9 cellular contexts compared by ENCODE assay signal in the genomic region with DNA sequence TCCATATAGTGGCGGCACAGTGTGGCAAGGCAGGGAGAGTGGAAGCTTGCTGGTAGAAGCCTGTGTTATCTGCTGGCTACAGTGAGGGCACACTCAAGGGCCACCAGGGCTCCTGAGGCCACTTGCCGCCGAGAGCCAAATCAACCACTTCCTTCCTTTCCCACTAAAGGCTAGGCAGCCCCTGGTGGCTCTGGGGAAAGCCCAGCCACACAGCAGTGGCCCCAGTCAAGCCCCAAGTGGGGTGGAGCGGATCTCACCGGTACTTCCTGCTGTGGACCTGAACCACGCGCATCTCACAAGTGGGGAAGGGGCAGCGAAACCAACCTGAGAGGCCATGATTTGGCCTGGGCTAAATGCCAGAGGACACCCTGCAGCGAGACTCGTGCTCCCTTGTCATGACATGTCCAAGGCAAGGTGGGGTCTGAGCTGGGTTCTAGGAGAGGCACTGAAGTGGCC. TPM values are rescaled to one million over a fixed set of nuclear protein-coding genes. Genes with fewer than 3 reads are reported as not detected.
DNase-seq lines count a peak whose midpoint lies in the region; ATAC-seq, FAIRE-seq and TF ChIP-seq lines count a peak whose summit lies in the region.
"Had no signal": no experiment of that assay in that cellular context is flagged by ENCODE, and none has a peak within 500 bp of the region (broad histone marks: within the 10 kb centered on the region; RNA-seq: fewer than 3 reads in every experiment).

No MANE protein-coding gene starts in this region.

- H3K27ac Mint-ChIP-seq in IgD-negative memory B cell (peak overlapping the region; percentile 90 to 96 (median 94)), type B pancreatic cell (no peak overlapping the region)
- H3K27ac Mint-ChIP-seq in naive thymus-derived CD8-positive, alpha-beta T cell: peak overlapping the region; percentile 53 to 96 (median 93)

- TF ChIP-seq CTCF in type B pancreatic cell (conservative IDR thresholded peaks at IDR 0.05): no peak

- DNase-seq in GM12891 (ENCODE audit: insufficient read length, low spot score): no peak
- DNase-seq in activated CD4-positive, alpha-beta T cell treated with anti-CD3 and anti-CD28 coated beads, Interleukin-2, amount 50 U/mL, for 48 hours: peak; percentile 46 to 58
- DNase-seq in naive thymus-derived CD8-positive, alpha-beta T cell: peak in 6 of 10 donors; percentile 17 to 46 (median 32)
- DNase-seq in type B pancreatic cell (ENCODE audit: extremely low spot score, unreplicated experiment): no peak
- no peak for DNase-seq in amniotic stem cell (lab: John Stamatoyannopoulos, UW)
- no peak for DNase-seq in HK-2 (ENCODE audit: unreplicated experiment)
- DNase-seq: NCI-H446 treated with DMSO at 0.1 percent for 48 hours had no signal

- H3K9me3 Mint-ChIP-seq in IgD-negative memory B cell (no peaks in the 10 kb centered on the region), type B pancreatic cell (no peaks in the 10 kb centered on the region)
- H3K9me3 Mint-ChIP-seq in naive thymus-derived CD8-positive, alpha-beta T cell: no peaks in the 10 kb centered on the region

- no peak for TF ChIP-seq POLR2A in GM12891 (IDR thresholded peaks at IDR 0.05; ENCODE audit: low read depth, low read length)

- POLR2A ChIA-PET in naive thymus-derived CD8-positive, alpha-beta T cell (lab: Charles Lee): interaction anchor here (0.9 to 1.4 kb wide), 2 partner anchors 10 to 20 kb away, joined by 4 to 6 read pairs; no protein-coding TSS in a partner anchor

- peak; percentile 47 to 62 for ATAC-seq in naive thymus-derived CD8-positive, alpha-beta T cell
- no peak for ATAC-seq in GM21526 (IDR thresholded peaks at IDR 0.05; ENCODE audit: low FRiP score, unreplicated experiment)

- no peaks in the 10 kb centered on the region for H3K36me3 Mint-ChIP-seq in IgD-negative memory B cell
- no peaks in the 10 kb centered on the region for H3K36me3 Mint-ChIP-seq in naive thymus-derived CD8-positive, alpha-beta T cell
- no peaks in the 10 kb centered on the region for H3K36me3 Mint-ChIP-seq in type B pancreatic cell

- H3K27me3 Mint-ChIP-seq in IgD-negative memory B cell: no peaks in the 10 kb centered on the region
- H3K27me3 Mint-ChIP-seq in naive thymus-derived CD8-positive, alpha-beta T cell: no peaks in the 10 kb centered on the region
- H3K27me3 Mint-ChIP-seq in type B pancreatic cell: no peaks in the 10 kb centered on the region

- FAIRE-seq in GM12891 (lab: Jason Lieb, UNC): peak; percentile 74

- H3K4me3 Mint-ChIP-seq in IgD-negative memory B cell (peak overlapping the region; percentile 50 to 88 (median 73)), type B pancreatic cell (no peak overlapping the region)
- H3K4me3 Mint-ChIP-seq in naive thymus-derived CD8-positive, alpha-beta T cell: peak overlapping the region; percentile 71 to 86 (median 80)

- H3K4me1 Mint-ChIP-seq in IgD-negative memory B cell (peaks cover 55 to 65% (median 64%) of the 10 kb centered on the region in 3 donors), type B pancreatic cell (ENCODE audit: unreplicated experiment) (peaks cover 24% of the 10 kb centered on the region)
- H3K4me1 Mint-ChIP-seq in naive thymus-derived CD8-positive, alpha-beta T cell: peaks cover 36 to 88% (median 75%) of the 10 kb centered on the region in 4 donors

TF ChIP-seq in GM12891, 5 proteins besides CTCF, POLR2A, EP300 and RAD21:
- no peak for TF ChIP-seq PAX5 (IDR thresholded peaks at IDR 0.05; ENCODE audit: insufficient read depth, low read length, severe bottlenecking)
- peak; percentile 48; the same call in 1 of the 2 replicates for TF ChIP-seq SPI1 (IDR thresholded peaks at IDR 0.05; ENCODE audit: low read depth, low read length)
- TF ChIP-seq TAF1 (IDR thresholded peaks at IDR 0.05; ENCODE audit: low read depth, low read length): no peak

RNA-seq across cellular contexts. Expression of a gene that starts 21.9 kb away (rescaled TPM):
- 17.7 TPM for polyA plus RNA-seq in GM12891 (2012; ENCODE audit: low read depth, missing spikeins)
- polyA plus RNA-seq in IgD-negative memory B cell: 18.9 TPM
- 10 to 100 TPM; 31.5 to 34.2 TPM for total RNA-seq in naive thymus-derived CD8-positive, alpha-beta T cell
- 10 to 100 TPM; 13.6 to 22.3 (median 16.1) TPM for polyA plus RNA-seq in naive thymus-derived CD8-positive, alpha-beta T cell
- 44.5 and 52.7 TPM in 2 replicates for total RNA-seq in type B pancreatic cell (ENCODE audit: low replicate concordance)

RNA-seq across cellular contexts. Expression of a gene that starts 33.8 kb away (rescaled TPM):
- 8.1 TPM for polyA plus RNA-seq in GM12891 (2012; ENCODE audit: low read depth, missing spikeins)
- polyA plus RNA-seq in IgD-negative memory B cell: 5.3 TPM
- total RNA-seq in naive thymus-derived CD8-positive, alpha-beta T cell: 10 to 100 TPM; 16.5 to 18.5 TPM
- polyA plus RNA-seq in naive thymus-derived CD8-positive, alpha-beta T cell: 1 to 10 TPM; 2.7 to 3.9 (median 3.1) TPM
- total RNA-seq in type B pancreatic cell (ENCODE audit: low replicate concordance): 12.5 and 12.8 TPM in 2 replicates

RNA-seq across cellular contexts. Expression of a gene that starts 51.9 kb away (rescaled TPM):
- 30.2 TPM for polyA plus RNA-seq in GM12891 (2012; ENCODE audit: low read depth, missing spikeins)
- polyA plus RNA-seq in IgD-negative memory B cell: 25.8 TPM
- 10 to 100 TPM; 75.6 to 82.0 TPM for total RNA-seq in naive thymus-derived CD8-positive, alpha-beta T cell
- 10 to 100 TPM in 1 of 3 donors, 1 to 10 TPM in 2; 4.7 to 17.8 (median 8.6) TPM for polyA plus RNA-seq in naive thymus-derived CD8-positive, alpha-beta T cell
- 61.0 and 70.8 TPM in 2 replicates for total RNA-seq in type B pancreatic cell (ENCODE audit: low replicate concordance)

Comparison
In these comparisons a context has a peak if more than half of its experiments do, and no peak if none do; other contexts are left out.
1. DNase-seq: peak in activated CD4-positive, alpha-beta T cell treated with anti-CD3 and anti-CD28 coated beads, Interleukin-2, amount 50 U/mL, for 48 hours (2 of 2) and naive thymus-derived CD8-positive, alpha-beta T cell (6 of 10); none in GM12891 (single experiment), type B pancreatic cell (single experiment), amniotic stem cell (single experiment) and HK-2 (single experiment).